In the genomic region with DNA sequence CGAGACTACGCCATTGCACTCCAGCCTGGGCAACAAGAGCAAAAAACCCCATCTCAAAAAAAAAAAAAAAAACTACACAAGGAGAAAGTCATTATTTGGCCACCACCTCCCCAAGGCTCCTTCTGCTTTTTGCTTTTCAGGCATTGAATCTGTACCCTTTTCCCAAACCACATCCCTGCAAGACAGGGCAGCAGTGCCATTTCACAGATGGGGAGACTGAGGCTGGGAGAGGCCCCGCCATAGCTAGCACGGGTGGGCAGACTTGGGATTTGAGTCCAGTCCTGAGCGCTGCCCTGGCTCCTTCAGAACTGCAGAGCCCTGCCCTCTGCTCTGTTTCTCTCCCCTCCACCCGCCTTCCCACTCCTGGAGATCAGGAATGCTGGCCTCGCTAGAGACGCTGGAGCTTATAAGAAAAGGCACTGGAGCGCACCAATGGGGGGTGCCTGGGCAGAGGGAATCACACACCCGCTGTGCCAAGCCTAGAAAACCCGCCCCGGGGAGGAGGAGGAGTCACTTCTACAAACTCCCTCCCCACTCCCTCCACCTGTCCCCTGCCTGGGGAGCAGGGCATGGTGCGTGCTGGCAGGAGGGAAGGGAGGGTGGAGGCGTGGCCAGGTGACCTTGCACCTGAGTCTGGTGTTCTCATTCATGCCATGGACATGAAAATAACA, we compare ENCODE assay signal across 12 cellular contexts. TPM values are rescaled to one million over a fixed set of nuclear protein-coding genes. Genes with fewer than 3 reads are reported as not detected.
DNase-seq lines count a peak whose midpoint lies in the region; ATAC-seq and TF ChIP-seq lines count a peak whose summit lies in the region.
"Had no signal": no experiment of that assay in that cellular context is flagged by ENCODE, and none has a peak within 500 bp of the region (broad histone marks: within the 10 kb centered on the region; RNA-seq: fewer than 3 reads in every experiment).

No MANE protein-coding gene starts in this region.

- no peaks in the 10 kb centered on the region for H3K9me3 Mint-ChIP-seq in endodermal cell
- H3K9me3 Mint-ChIP-seq in CD8-positive, alpha-beta T cell, result no peaks in the 10 kb centered on the region
- H3K9me3 Mint-ChIP-seq: activated T-helper 1 cell treated with anti-CD3 and anti-CD28 coated beads, Interleukin-12 subunit alpha, Interleukin-12 subunit beta, Interleukin-2, Interleukin-4 antibody, amounts not matched to agents 30 ng/mL and 10 ng/mL and 1 ng/mL, durations not matched to agents 14 hours and 24 hours and 36 hours had no signal

- no peaks in the 10 kb centered on the region for H3K4me1 ChIP-seq in endodermal cell (ENCODE audit: control insufficient read depth, insufficient read depth, low read length)
- H3K4me1 ChIP-seq in CD8-positive, alpha-beta T cell (ENCODE audit: insufficient read depth, low read length), result peaks cover 15% of the 10 kb centered on the region

- peaks cover 4% of the 10 kb centered on the region for H3K4me1 Mint-ChIP-seq in endodermal cell
- peaks cover 4% of the 10 kb centered on the region for H3K4me1 Mint-ChIP-seq in CD8-positive, alpha-beta T cell (ENCODE audit: low read depth)

- no peak overlapping the region for H3K27ac ChIP-seq in endodermal cell (ENCODE audit: low read depth, low read length)
- H3K27ac ChIP-seq in CD8-positive, alpha-beta T cell (ENCODE audit: low read depth, low read length), result no peak overlapping the region
- H3K27ac ChIP-seq: HL-60 had no signal

- no peak overlapping the region for H3K9ac ChIP-seq in endodermal cell (ENCODE audit: extremely low read depth, low read length, poor library complexity, severe bottlenecking)

- 21 to 41% methylated on average over 5 to 14 of the region's 14 CpGs for WGBS in endodermal cell (ENCODE audit: insufficient coverage in 1 of 2, insufficient read length in 1 of 2), 2 experiments

- H3K36me3 Mint-ChIP-seq in endodermal cell (ENCODE audit: low read depth), result no peaks in the 10 kb centered on the region
- no peaks in the 10 kb centered on the region for H3K36me3 Mint-ChIP-seq in CD8-positive, alpha-beta T cell

- DNase-seq in NCI-H748 (lab: John Stamatoyannopoulos, UW; ENCODE audit: unreplicated experiment), result peak; percentile 53
- DNase-seq in NCI-H748 treated with DMSO at 0.1 percent for 48 hours (lab: John Stamatoyannopoulos, UW), result no peak
- peak; percentile 48 to 72 for DNase-seq in NCI-H524 (lab: John Stamatoyannopoulos, UW)
- DNase-seq in endodermal cell, result peak; percentile 88
- peak; percentile 15 for DNase-seq in smooth muscle cell of the brain vasculature (ENCODE audit: low read depth, low spot score)
- no peak for DNase-seq in NOMO-1 (lab: John Stamatoyannopoulos, UW; ENCODE audit: unreplicated experiment in 2 of 2)
- DNase-seq in CD8-positive, alpha-beta T cell, result no peak
- no peak for DNase-seq in effector CD8-positive, alpha-beta T cell (lab: John Stamatoyannopoulos, UW)

- POLR2A ChIA-PET in CD8-positive, alpha-beta T cell (lab: Charles Lee), result interaction anchor here (0.6 kb wide), 1 partner anchor 86 kb away, joined by 3 read pairs; no protein-coding TSS in a partner anchor

- TF ChIP-seq CTCF in endodermal cell (conservative IDR thresholded peaks at IDR 0.05), result no peak
- TF ChIP-seq CTCF in CD8-positive, alpha-beta T cell (IDR thresholded peaks at IDR 0.05), result no peak

- peaks cover 7% of the 10 kb centered on the region for H3K27me3 ChIP-seq in endodermal cell (ENCODE audit: control insufficient read depth, insufficient read depth, low read length, poor library complexity, severe bottlenecking)
- no peaks in the 10 kb centered on the region for H3K27me3 ChIP-seq in CD8-positive, alpha-beta T cell (ENCODE audit: insufficient read depth, low read length)

- H3K36me3 ChIP-seq in endodermal cell (ENCODE audit: control insufficient read depth, insufficient read depth, low read length), result no peaks in the 10 kb centered on the region
- no peaks in the 10 kb centered on the region for H3K36me3 ChIP-seq in CD8-positive, alpha-beta T cell (ENCODE audit: insufficient read depth, low read length)

- no peak overlapping the region for H3K27ac Mint-ChIP-seq in endodermal cell
- H3K27ac Mint-ChIP-seq in CD8-positive, alpha-beta T cell, result no peak overlapping the region
- H3K27ac Mint-ChIP-seq: activated T-helper 1 cell treated with anti-CD3 and anti-CD28 coated beads, Interleukin-12 subunit alpha, Interleukin-12 subunit beta, Interleukin-2, Interleukin-4 antibody, amounts not matched to agents 30 ng/mL and 10 ng/mL and 1 ng/mL, durations not matched to agents 14 hours and 24 hours and 36 hours had no signal

- no peak overlapping the region for H3K4me3 Mint-ChIP-seq in endodermal cell
- H3K4me3 Mint-ChIP-seq in CD8-positive, alpha-beta T cell, result no peak overlapping the region
- H3K4me3 Mint-ChIP-seq: activated T-helper 1 cell treated with anti-CD3 and anti-CD28 coated beads, Interleukin-12 subunit alpha, Interleukin-12 subunit beta, Interleukin-2, Interleukin-4 antibody, amounts not matched to agents 30 ng/mL and 10 ng/mL and 1 ng/mL, durations not matched to agents 14 hours and 24 hours and 36 hours had no signal

- H3K27me3 Mint-ChIP-seq in endodermal cell (ENCODE audit: insufficient read depth), result peaks cover 12% of the 10 kb centered on the region
- peaks cover 6% of the 10 kb centered on the region for H3K27me3 Mint-ChIP-seq in CD8-positive, alpha-beta T cell (ENCODE audit: low read depth)

- no peak overlapping the region for H3K4me3 ChIP-seq in endodermal cell (ENCODE audit: low read length)
- H3K4me3 ChIP-seq in CD8-positive, alpha-beta T cell (ENCODE audit: low read depth, low read length), result no peak overlapping the region

- CTCF ChIA-PET in CD8-positive, alpha-beta T cell (lab: Charles Lee), result no interaction called here

- intact Hi-C loops in CD8-positive, alpha-beta T cell (cut with DNase I, micrococcal nuclease), result loop anchor here in 1 of 2 experiments (10.0 kb wide), 1 partner anchor 479 kb away; no protein-coding TSS in a partner anchor

- H3K9me3 ChIP-seq in endodermal cell (ENCODE audit: control insufficient read depth, low read length), result no peaks in the 10 kb centered on the region
- no peaks in the 10 kb centered on the region for H3K9me3 ChIP-seq in CD8-positive, alpha-beta T cell (ENCODE audit: low read length)

- no peak for ATAC-seq in CD8-positive, alpha-beta T cell

RNA-seq across cellular contexts. Expression of a gene that starts 17.6 kb away (rescaled TPM):
- total RNA-seq in endodermal cell, result 10 to 100 TPM; 15.7 to 25.9 TPM
- 6.2 TPM for polyA plus RNA-seq in endodermal cell (2013, experiment 1 of 2)
- 3.4 TPM for polyA plus RNA-seq in endodermal cell (2013, experiment 2 of 2)
- 1 to 10 TPM; 3.4 to 4.6 TPM for total RNA-seq in CD8-positive, alpha-beta T cell
- total RNA-seq: chondrocyte, frontal cortex had no signal

RNA-seq across cellular contexts. Expression of a gene that starts 25.5 kb away (rescaled TPM):
- 10 to 100 TPM; 43.5 to 51.5 TPM for total RNA-seq in endodermal cell
- polyA plus RNA-seq in endodermal cell (2013, experiment 1 of 2), result 25.0 TPM
- polyA plus RNA-seq in endodermal cell (2013, experiment 2 of 2), result 23.0 TPM
- 10 to 100 TPM; 11.4 to 12.2 TPM for total RNA-seq in CD8-positive, alpha-beta T cell

RNA-seq across cellular contexts. Expression of a gene that starts 35.7 kb away (rescaled TPM):
- 10 to 100 TPM; 27.5 to 42.2 TPM for total RNA-seq in endodermal cell
- 23.5 TPM for polyA plus RNA-seq in endodermal cell (2013, experiment 1 of 2)
- polyA plus RNA-seq in endodermal cell (2013, experiment 2 of 2), result 22.8 TPM
- total RNA-seq in CD8-positive, alpha-beta T cell, result 10 to 100 TPM; 48.8 to 51.6 TPM

RNA-seq across cellular contexts. Expression of a gene that starts 36.7 kb away (rescaled TPM):
- 10 to 100 TPM; 38.1 to 38.9 TPM for total RNA-seq in endodermal cell
- polyA plus RNA-seq in endodermal cell (2013, experiment 1 of 2), result 41.9 TPM
- 32.2 TPM for polyA plus RNA-seq in endodermal cell (2013, experiment 2 of 2)
- 10 to 100 TPM; 72.5 to 78.0 TPM for total RNA-seq in CD8-positive, alpha-beta T cell

RNA-seq across cellular contexts. Expression of a gene that starts 46.3 kb away (rescaled TPM):
- total RNA-seq in endodermal cell, result not detected
- polyA plus RNA-seq in endodermal cell (2013, experiment 1 of 2), result not detected
- not detected for polyA plus RNA-seq in endodermal cell (2013, experiment 2 of 2)
- total RNA-seq in CD8-positive, alpha-beta T cell, result not detected
- total RNA-seq: activated T-helper 1 cell treated with anti-CD3 and anti-CD28 coated beads, Interleukin-12 subunit alpha, Interleukin-12 subunit beta, Interleukin-2, Interleukin-4 antibody, amounts not matched to agents 30 ng/mL and 10 ng/mL and 1 ng/mL, durations not matched to agents 14 hours and 24 hours and 36 hours; chondrocyte had no signal

Comparison
In these comparisons a context has a peak if more than half of its experiments do, and no peak if none do; other contexts are left out.
1. DNase-seq: peak in NCI-H748 (single experiment), NCI-H524 (2 of 2), endodermal cell (single experiment) and smooth muscle cell of the brain vasculature (single experiment); none in NCI-H748 treated with DMSO at 0.1 percent for 48 hours (single experiment), NOMO-1 (0 of 2), CD8-positive, alpha-beta T cell (0 of 7) and effector CD8-positive, alpha-beta T cell (single experiment).